In genomic region chr12:3872800-3873636, GRCh38 we compare ENCODE assay signal across 1 cellular context.
A peak's percentile ranks its signal among the peaks of the same experiment; 100 is the strongest.
TF ChIP-seq lines count a peak whose summit lies in the region.

TSS of gene PARP11 (minus strand) at chr12:3873399. CDS start at chr12:3873229, 170 bp downstream.

TF ChIP-seq in HepG2, 621 proteins besides CTCF, POLR2A, EP300 and RAD21 (continued from another document and continues in another):
- TF ChIP-seq TFE3 (CRISPR knock-in tag; IDR thresholded peaks at IDR 0.05) (peak; percentile 37; the same call in 1 of the 2 replicates), KDM5A (IDR thresholded peaks at IDR 0.05; ENCODE audit: borderline replicate concordance, low read length) (peak; percentile 60), PBX2 (CRISPR knock-in tag; IDR thresholded peaks at IDR 0.05) (no peak), ZNF549 (CRISPR knock-in tag; IDR thresholded peaks at IDR 0.05) (no peak), ZNF660 (CRISPR knock-in tag; IDR thresholded peaks at IDR 0.05; ENCODE audit: borderline replicate concordance, low read depth) (no peak), PAF1 (CRISPR knock-in tag; IDR thresholded peaks at IDR 0.05) (no peak), ZFP91 (CRISPR knock-in tag; IDR thresholded peaks at IDR 0.05; ENCODE audit: borderline replicate concordance) (peak; percentile 56), ZNF430 (CRISPR knock-in tag; IDR thresholded peaks at IDR 0.05) (no peak), MEIS2 (CRISPR knock-in tag; IDR thresholded peaks at IDR 0.05) (0 out of 2 replicates have a peak, but pooled peaks have one; percentile 37), ZNF83 (CRISPR knock-in tag; IDR thresholded peaks at IDR 0.05; ENCODE audit: borderline replicate concordance) (no peak), SIN3A (IDR thresholded peaks at IDR 0.05; ENCODE audit: borderline replicate concordance, low read depth, low read length) (0 out of 2 replicates have a peak, but pooled peaks have one; percentile 9), ZBTB1 (CRISPR knock-in tag; IDR thresholded peaks at IDR 0.05; ENCODE audit: borderline replicate concordance) (no peak), JDP2 (CRISPR knock-in tag; IDR thresholded peaks at IDR 0.05; ENCODE audit: borderline replicate concordance) (no peak), ZNF275 (CRISPR knock-in tag; IDR thresholded peaks at IDR 0.05; ENCODE audit: borderline replicate concordance) (no peak), NCOA5 (CRISPR knock-in tag; IDR thresholded peaks at IDR 0.05) (no peak), ZNF350 (CRISPR knock-in tag; IDR thresholded peaks at IDR 0.05; ENCODE audit: borderline replicate concordance, low read depth) (no peak), USF2 (IDR thresholded peaks at IDR 0.05; ENCODE audit: low read depth, low read length) (no peak), USF2 (CRISPR knock-in tag; IDR thresholded peaks at IDR 0.05; ENCODE audit: borderline replicate concordance) (no peak), HOXA9 (CRISPR knock-in tag; IDR thresholded peaks at IDR 0.05; ENCODE audit: borderline replicate concordance) (no peak), ZNF432 (CRISPR knock-in tag; IDR thresholded peaks at IDR 0.05; ENCODE audit: borderline replicate concordance) (no peak), TBX3 (IDR thresholded peaks at IDR 0.05; ENCODE audit: borderline replicate concordance) (no peak), MNT (IDR thresholded peaks at IDR 0.05) (no peak), HNRNPK (IDR thresholded peaks at IDR 0.05; ENCODE audit: low read depth, low read length, poor library complexity, severe bottlenecking) (no peak), HNRNPLL (IDR thresholded peaks at IDR 0.05; ENCODE audit: low read depth, low read length, poor library complexity, severe bottlenecking) (peak; percentile 67), ZNF703 (CRISPR knock-in tag; IDR thresholded peaks at IDR 0.05; ENCODE audit: borderline replicate concordance) (no peak), YEATS4 (CRISPR knock-in tag; IDR thresholded peaks at IDR 0.05; ENCODE audit: borderline replicate concordance) (peak; percentile 47; the same call in 1 of the 2 replicates), ZFP1 (CRISPR knock-in tag; IDR thresholded peaks at IDR 0.05) (no peak), POGZ (CRISPR knock-in tag; IDR thresholded peaks at IDR 0.05) (peak; percentile 65), ZNF557 (CRISPR knock-in tag; IDR thresholded peaks at IDR 0.05) (no peak), RCOR2 (CRISPR knock-in tag; IDR thresholded peaks at IDR 0.05) (no peak), ZNF878 (CRISPR knock-in tag; IDR thresholded peaks at IDR 0.05) (no peak), MYNN (CRISPR knock-in tag; IDR thresholded peaks at IDR 0.05; ENCODE audit: low read depth) (no peak), RFX5 (IDR thresholded peaks at IDR 0.05; ENCODE audit: low read depth, low read length) (no peak), GMEB2 (CRISPR knock-in tag; IDR thresholded peaks at IDR 0.05; ENCODE audit: low read depth) (peak; percentile 67; the same call in 1 of the 2 replicates), PHF20 (CRISPR knock-in tag; IDR thresholded peaks at IDR 0.05) (peak; percentile 68), SMAD9 (CRISPR knock-in tag; IDR thresholded peaks at IDR 0.05) (no peak), NR2F1 (CRISPR knock-in tag; IDR thresholded peaks at IDR 0.05) (no peak), RFX1 (IDR thresholded peaks at IDR 0.05) (no peak), JARID2 (CRISPR knock-in tag; IDR thresholded peaks at IDR 0.05; ENCODE audit: insufficient replicate concordance) (no peak), ZSCAN30 (CRISPR knock-in tag; IDR thresholded peaks at IDR 0.05) (no peak), ZNF614 (CRISPR knock-in tag; IDR thresholded peaks at IDR 0.05; ENCODE audit: borderline replicate concordance) (no peak), PAXIP1 (CRISPR knock-in tag; conservative IDR thresholded peaks at IDR 0.05) (no peak), ZNF343 (CRISPR knock-in tag; IDR thresholded peaks at IDR 0.05) (no peak), NR2C2 (CRISPR knock-in tag; IDR thresholded peaks at IDR 0.05; ENCODE audit: borderline replicate concordance) (peak; percentile 82), ZNF224 (CRISPR knock-in tag; IDR thresholded peaks at IDR 0.05) (no peak), XRCC5 (optimal IDR thresholded peaks at IDR 0.05; ENCODE audit: low read length) (peak; percentile 46), TERF1 (CRISPR knock-in tag; IDR thresholded peaks at IDR 0.05) (no peak), SMC3 (IDR thresholded peaks at IDR 0.05; ENCODE audit: low read length) (no peak), ARID3A (IDR thresholded peaks at IDR 0.05; ENCODE audit: low read depth, low read length) (no peak), ZNF790 (CRISPR knock-in tag; IDR thresholded peaks at IDR 0.05; ENCODE audit: borderline replicate concordance) (no peak)
